In the genomic region with DNA sequence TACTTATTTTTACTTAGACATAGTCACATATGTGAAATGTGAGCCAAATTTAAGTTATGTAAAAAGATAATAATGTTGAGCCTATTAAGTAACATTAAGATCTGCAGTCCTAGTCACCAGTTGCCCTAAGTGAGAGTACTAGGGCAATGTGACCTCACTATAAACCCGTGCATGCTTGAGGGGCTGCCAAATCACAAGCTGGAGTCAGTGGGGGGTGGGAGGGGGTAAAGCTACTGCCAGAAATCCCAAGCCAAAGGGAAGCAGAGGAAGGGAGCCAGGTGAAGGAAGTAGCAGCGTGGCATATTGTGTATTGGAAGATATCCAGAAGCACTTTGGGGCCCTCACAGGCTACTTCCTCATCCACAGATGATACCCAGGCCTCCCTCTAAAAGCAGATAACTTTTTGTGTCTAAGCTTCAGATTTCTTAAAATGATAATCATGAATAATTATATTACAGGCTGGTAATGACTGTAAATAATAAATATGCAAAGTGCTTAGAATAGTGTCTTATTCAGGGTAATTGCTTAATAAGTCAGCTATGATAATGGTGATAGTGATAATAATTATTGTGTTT, we compare ENCODE assay signal across 20 cellular contexts.
DNase-seq lines count a peak whose midpoint lies in the region; ATAC-seq, FAIRE-seq and TF ChIP-seq lines count a peak whose summit lies in the region.
"Had no signal": no experiment of that assay in that cellular context is flagged by ENCODE, and none has a peak within 500 bp of the region (broad histone marks: within the 10 kb centered on the region; RNA-seq: fewer than 3 reads in every experiment).

No MANE protein-coding gene starts in this region.

- no peak overlapping the region for H3K4me3 ChIP-seq in AG04449 (ENCODE audit: low read depth, low read length)
- H3K4me3 ChIP-seq in right cardiac atrium (ENCODE audit: low read length), result no peak overlapping the region
- H3K4me3 ChIP-seq: smooth muscle cell had no signal

- CTCF ChIA-PET in AG04449 (lab: Yijun Ruan, JAX), result no interaction called here

- H3K27me3 ChIP-seq in right cardiac atrium (ENCODE audit: control insufficient read depth, insufficient read depth), result no peaks in the 10 kb centered on the region
- H3K27me3 ChIP-seq: brain microvascular endothelial cell, foreskin keratinocyte had no signal

- DNase-seq in AG04449 (ENCODE audit: low read depth, low spot score) (peak; percentile 10), Kasumi-1 (lab: John Stamatoyannopoulos, UW) (peak; percentile 2 to 14), NCI-H82 (lab: John Stamatoyannopoulos, UW) (peak; percentile 77), epithelial cell of prostate (ENCODE audit: low read depth, low spot score) (no peak), right cardiac atrium (no peak), posterior vena cava (ENCODE audit: low spot score) (no peak), GM19239 (ENCODE audit: insufficient read length, low spot score) (no peak)
- DNase-seq: activated CD4-positive, alpha-beta T cell treated with anti-CD3 and anti-CD28 coated beads for 4 hours; activated CD8-positive, alpha-beta memory T cell treated with anti-CD3 and anti-CD28 coated beads, Interleukin-2, amount 10 ng/mL, durations not matched to agents 7 days and 5 days; activated naive CD8-positive, alpha-beta T cell treated with anti-CD3 and anti-CD28 coated beads, Interleukin-2, amount 10 ng/mL, durations not matched to agents 7 days and 5 days; brain microvascular endothelial cell; dermis blood vessel endothelial cell; HFFc6; natural killer cell; posterior cingulate gyrus; stimulated activated CD4-positive, alpha-beta T cell treated with anti-CD3 and anti-CD28 coated beads, Interleukin-4, amount 100 ng/mL, for 24 hours had no signal

- WGBS in right cardiac atrium, result 26% methylated on average over 2 of the region's 2 CpGs

- intact Hi-C loops in right cardiac atrium (cut with DNase I) (no loop called here), posterior vena cava (cut with DNase I) (no loop called here)

- no peak for TF ChIP-seq CTCF in AG04449 (IDR thresholded peaks at IDR 0.05; ENCODE audit: insufficient read depth, low read length, missing control alignments)

- H3K9me3 ChIP-seq in right cardiac atrium (ENCODE audit: control insufficient read depth, low read length), result no peaks in the 10 kb centered on the region

- FAIRE-seq in GM19239 (lab: Jason Lieb, UNC), result no peak
- FAIRE-seq: A204.1 had no signal

- POLR2A ChIA-PET in AG04449 (lab: Yijun Ruan, JAX), result no interaction called here

- ATAC-seq in right cardiac atrium (no peak), HG02973 (IDR thresholded peaks at IDR 0.05; ENCODE audit: unreplicated experiment) (no peak)
- ATAC-seq: activated CD8-positive, alpha-beta memory T cell treated with anti-CD3 and anti-CD28 coated beads, Interleukin-2, amount 10 ng/mL, durations not matched to agents 7 days and 5 days; foreskin keratinocyte; natural killer cell had no signal

- H3K27ac ChIP-seq in epithelial cell of prostate (peak overlapping the region; percentile 97), right cardiac atrium (ENCODE audit: low read length) (no peak overlapping the region)
- H3K27ac ChIP-seq: brain microvascular endothelial cell, foreskin keratinocyte had no signal

- H3K4me1 ChIP-seq in right cardiac atrium (ENCODE audit: control insufficient read depth, insufficient read depth, low read length), result no peaks in the 10 kb centered on the region

Comparison
In these comparisons a context has a peak if more than half of its experiments do, and no peak if none do; other contexts are left out.
1. DNase-seq: peak in AG04449 (single experiment), Kasumi-1 (2 of 2) and NCI-H82 (single experiment); none in epithelial cell of prostate (single experiment), right cardiac atrium (0 of 3), posterior vena cava (single experiment) and GM19239 (single experiment).